26 cellular contexts compared by ENCODE assay signal in the genomic region with DNA sequence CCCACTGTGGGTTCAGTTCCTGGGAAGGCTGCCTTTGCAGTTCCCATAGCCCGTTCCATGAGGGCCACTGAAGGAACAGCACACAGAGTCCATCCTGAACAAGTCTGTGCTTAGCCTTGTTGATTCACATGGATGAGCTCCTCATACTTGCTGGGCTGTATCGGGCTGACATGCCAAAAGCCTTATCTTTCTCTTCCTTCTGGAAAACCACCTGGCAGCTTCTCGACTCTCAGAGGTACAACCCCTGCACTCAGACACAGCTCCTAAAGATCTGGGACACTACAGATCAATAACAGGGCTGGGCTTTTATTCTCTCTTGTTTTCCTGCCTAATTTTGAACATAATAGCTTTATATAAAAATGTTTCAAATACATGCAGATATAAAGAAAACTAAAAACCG.
"Had no signal": no experiment of that assay in that cellular context is flagged by ENCODE, and none has a peak within 500 bp of the region (broad histone marks: within the 10 kb centered on the region; RNA-seq: fewer than 3 reads in every experiment).

No MANE protein-coding gene starts in this region.

- H3K9ac ChIP-seq: parathyroid adenoma had no signal

- H3K36me3 ChIP-seq: neutrophil, right lobe of liver, thyroid gland, upper lobe of left lung, vagina had no signal

- H3K27me3 Mint-ChIP-seq: progenitor cell of endocrine pancreas; stimulated activated naive CD8-positive, alpha-beta T cell treated with anti-CD3 and anti-CD28 coated beads, Interleukin-15, Interleukin-2, amounts not matched to agents 100 ng/mL and 50 ng/mL, for 24 hours had no signal

- H3K79me2 ChIP-seq: parathyroid adenoma had no signal

- H3K9me3 Mint-ChIP-seq: natural killer cell; nephron; stimulated activated effector memory CD8-positive, alpha-beta T cell treated with anti-CD3 and anti-CD28 coated beads, Interleukin-12 subunit alpha, Interleukin-12 subunit beta, amount 100 ng/mL, for 72 hours; stimulated activated naive B cell treated with anti-CD40 and anti-IgM and Interleukin-4, amounts not matched to agents 10 μg/mL and 1 μg/mL and 100 μg/mL, for 72 hours; stimulated activated naive CD8-positive, alpha-beta T cell treated with anti-CD3 and anti-CD28 coated beads, Interleukin-15, Interleukin-2, amounts not matched to agents 100 ng/mL and 50 ng/mL, for 24 hours had no signal

- H3K4me1 Mint-ChIP-seq: natural killer cell; stimulated activated effector memory CD8-positive, alpha-beta T cell treated with anti-CD3 and anti-CD28 coated beads, Interleukin-12 subunit alpha, Interleukin-12 subunit beta, amount 100 ng/mL, for 72 hours had no signal

- H3K9me3 ChIP-seq: neutrophil, psoas muscle, right lobe of liver, sigmoid colon, stomach, thoracic aorta, thyroid gland, tibial nerve, upper lobe of left lung, vagina had no signal

- H3K4me3 ChIP-seq: psoas muscle, right lobe of liver, sigmoid colon, stomach, thoracic aorta, thyroid gland, tibial nerve, upper lobe of left lung, vagina had no signal

- DNase-seq: natural killer cell; nucleus accumbens; psoas muscle; right cardiac atrium; right lobe of liver; sigmoid colon; small intestine; stimulated activated CD4-positive, alpha-beta T cell treated with anti-CD3 and anti-CD28 coated beads, Interleukin-15, amount 100 ng/mL, for 24 hours; stimulated activated CD4-positive, alpha-beta T cell treated with anti-CD3 and anti-CD28 coated beads, Interleukin-2, amount 100 ng/mL, for 24 hours; stimulated activated CD4-positive, alpha-beta T cell treated with anti-CD3 and anti-CD28 coated beads, Interleukin-2, amount 100 ng/mL, for 48 hours; stimulated activated CD4-positive, alpha-beta T cell treated with anti-CD3 and anti-CD28 coated beads, Interleukin-4, amount 100 ng/mL, for 24 hours; stimulated activated naive B cell treated with anti-CD40 and anti-IgM and Interleukin-4, amounts not matched to agents 10 μg/mL and 1 μg/mL and 100 μg/mL, for 72 hours; stimulated activated naive CD4-positive, alpha-beta T cell treated with Interleukin-2 at 50 U/mL for 16 hours; stomach; thyroid gland; trophoblast cell; upper lobe of left lung had no signal

- H3K36me3 Mint-ChIP-seq: natural killer cell; stimulated activated effector memory CD8-positive, alpha-beta T cell treated with anti-CD3 and anti-CD28 coated beads, Interleukin-12 subunit alpha, Interleukin-12 subunit beta, amount 100 ng/mL, for 72 hours; stimulated activated naive B cell treated with anti-CD40 and anti-IgM and Interleukin-4, amounts not matched to agents 10 μg/mL and 1 μg/mL and 100 μg/mL, for 72 hours had no signal

- H3K4me3 Mint-ChIP-seq: natural killer cell; nephron; stimulated activated effector memory CD8-positive, alpha-beta T cell treated with anti-CD3 and anti-CD28 coated beads, Interleukin-12 subunit alpha, Interleukin-12 subunit beta, amount 100 ng/mL, for 72 hours; stimulated activated naive B cell treated with anti-CD40 and anti-IgM and Interleukin-4, amounts not matched to agents 10 μg/mL and 1 μg/mL and 100 μg/mL, for 72 hours; stimulated activated naive CD8-positive, alpha-beta T cell treated with anti-CD3 and anti-CD28 coated beads, Interleukin-15, Interleukin-2, amounts not matched to agents 100 ng/mL and 50 ng/mL, for 24 hours had no signal

- ATAC-seq: natural killer cell; psoas muscle; right cardiac atrium; right lobe of liver; stimulated activated effector memory CD8-positive, alpha-beta T cell treated with anti-CD3 and anti-CD28 coated beads, Interleukin-12 subunit alpha, Interleukin-12 subunit beta, amount 100 ng/mL, for 72 hours; stimulated activated naive B cell treated with anti-CD40 and anti-IgM and Interleukin-4, amounts not matched to agents 10 μg/mL and 1 μg/mL and 100 μg/mL, for 72 hours had no signal

- FAIRE-seq: small intestine had no signal

- H3K4me1 ChIP-seq: parathyroid adenoma, psoas muscle, right lobe of liver, sigmoid colon, stomach, thyroid gland, tibial nerve, upper lobe of left lung, vagina had no signal

- H3K27ac ChIP-seq: neutrophil, parathyroid adenoma, psoas muscle, right lobe of liver, sigmoid colon, stomach, thoracic aorta, thyroid gland, tibial nerve, upper lobe of left lung, vagina had no signal

- H3K27ac Mint-ChIP-seq: natural killer cell; nephron; progenitor cell of endocrine pancreas; stimulated activated effector memory CD8-positive, alpha-beta T cell treated with anti-CD3 and anti-CD28 coated beads, Interleukin-12 subunit alpha, Interleukin-12 subunit beta, amount 100 ng/mL, for 72 hours; stimulated activated naive B cell treated with anti-CD40 and anti-IgM and Interleukin-4, amounts not matched to agents 10 μg/mL and 1 μg/mL and 100 μg/mL, for 72 hours; stimulated activated naive CD8-positive, alpha-beta T cell treated with anti-CD3 and anti-CD28 coated beads, Interleukin-15, Interleukin-2, amounts not matched to agents 100 ng/mL and 50 ng/mL, for 24 hours had no signal

- H2AFZ ChIP-seq: parathyroid adenoma had no signal

- H3K27me3 ChIP-seq: neutrophil, right lobe of liver, sigmoid colon, stomach, thyroid gland, tibial nerve, upper lobe of left lung, vagina had no signal
